Comparison of ENCODE assay signal across 13 cellular contexts in genomic region chr12:121288941-121289340, GRCh38. TPM values are rescaled to one million over a fixed set of nuclear protein-coding genes. Genes with fewer than 3 reads are reported as not detected.
A peak's percentile ranks its signal among the peaks of the same experiment; 100 is the strongest.
DNase-seq lines count a peak whose midpoint lies in the region; ATAC-seq and TF ChIP-seq lines count a peak whose summit lies in the region.
"Had no signal": no experiment of that assay in that cellular context is flagged by ENCODE, and none has a peak within 500 bp of the region (broad histone marks: within the 10 kb centered on the region; RNA-seq: fewer than 3 reads in every experiment).

No MANE protein-coding gene starts in this region.

- H4K20me1 ChIP-seq in BLaER1 treated with 17β-estradiol and CSF1 and Interleukin-3, amounts not matched to agents 10 nM and 100 nM, result peaks cover 43 to 100% (median 85%) of the 10 kb centered on the region in 11 experiments; a peak in 21 of 22 replicates

- no peaks in the 10 kb centered on the region for H3K9me3 ChIP-seq in BLaER1 treated with 17β-estradiol and CSF1 and Interleukin-3, amounts not matched to agents 10 nM and 100 nM (replicated peaks in 1 of 11)
- H3K9me3 ChIP-seq in adipocyte (ENCODE audit: control insufficient read depth, low read length), result no peaks in the 10 kb centered on the region
- H3K9me3 ChIP-seq in left ventricle myocardium inferior (replicated peaks), result no peaks in the 10 kb centered on the region

- intact Hi-C loops in left ventricle myocardium inferior (cut with micrococcal nuclease), result no loop called here

- POLR2A ChIA-PET in activated CD4-positive, alpha-beta memory T cell treated with anti-CD3 and anti-CD28 coated beads, Interleukin-2, amount 10 ng/mL, durations not matched to agents 7 days and 5 days (lab: Charles Lee), result no interaction called here

- H3K27ac Mint-ChIP-seq in stimulated activated memory B cell treated with anti-CD40 and anti-IgM and Interleukin-4, amounts not matched to agents 10 μg/mL and 1 μg/mL and 100 μg/mL, for 72 hours, result peak overlapping the region; percentile 51
- no peak overlapping the region for H3K27ac Mint-ChIP-seq in activated CD4-positive, alpha-beta memory T cell treated with anti-CD3 and anti-CD28 coated beads, Interleukin-2, amount 10 ng/mL, durations not matched to agents 7 days and 5 days

- H3K27me3 Mint-ChIP-seq in stimulated activated memory B cell treated with anti-CD40 and anti-IgM and Interleukin-4, amounts not matched to agents 10 μg/mL and 1 μg/mL and 100 μg/mL, for 72 hours, result no peaks in the 10 kb centered on the region
- no peaks in the 10 kb centered on the region for H3K27me3 Mint-ChIP-seq in activated CD4-positive, alpha-beta memory T cell treated with anti-CD3 and anti-CD28 coated beads, Interleukin-2, amount 10 ng/mL, durations not matched to agents 7 days and 5 days

- 0 out of 22 replicates have a peak overlapping the region, but pooled peaks of 1 of the 11 experiments have one; percentile 18 for H3K9ac ChIP-seq in BLaER1 treated with 17β-estradiol and CSF1 and Interleukin-3, amounts not matched to agents 10 nM and 100 nM
- peak overlapping the region; percentile 74 for H3K9ac ChIP-seq in adipocyte (ENCODE audit: low read length)

- H3K27me3 ChIP-seq in BLaER1 treated with 17β-estradiol and CSF1 and Interleukin-3, amounts not matched to agents 10 nM and 100 nM, result no peaks in the 10 kb centered on the region
- H3K27me3 ChIP-seq in adipocyte (replicated peaks; ENCODE audit: control insufficient read depth, insufficient read depth, low read length) (no peaks in the 10 kb centered on the region), left ventricle myocardium inferior (ENCODE audit: low read depth) (no peaks in the 10 kb centered on the region), foreskin keratinocyte (no peaks in the 10 kb centered on the region)

- H3K4me3 Mint-ChIP-seq in stimulated activated memory B cell treated with anti-CD40 and anti-IgM and Interleukin-4, amounts not matched to agents 10 μg/mL and 1 μg/mL and 100 μg/mL, for 72 hours, result no peak overlapping the region
- H3K4me3 Mint-ChIP-seq in activated CD4-positive, alpha-beta memory T cell treated with anti-CD3 and anti-CD28 coated beads, Interleukin-2, amount 10 ng/mL, durations not matched to agents 7 days and 5 days, result no peak overlapping the region

- peak overlapping the region in 10 of 11 experiments; percentile 27 to 85 (median 46); a peak in 13 of 22 replicates for H3K4me2 ChIP-seq in BLaER1 treated with 17β-estradiol and CSF1 and Interleukin-3, amounts not matched to agents 10 nM and 100 nM

- H3K9me3 Mint-ChIP-seq in stimulated activated memory B cell treated with anti-CD40 and anti-IgM and Interleukin-4, amounts not matched to agents 10 μg/mL and 1 μg/mL and 100 μg/mL, for 72 hours, result no peaks in the 10 kb centered on the region
- H3K9me3 Mint-ChIP-seq in activated CD4-positive, alpha-beta memory T cell treated with anti-CD3 and anti-CD28 coated beads, Interleukin-2, amount 10 ng/mL, durations not matched to agents 7 days and 5 days, result no peaks in the 10 kb centered on the region
- H3K9me3 Mint-ChIP-seq: activated T-helper 2 cell treated with anti-CD3 and anti-CD28 coated beads, Interferon-gamma antibody, Interleukin-2, Interleukin-4, amounts not matched to agents 10 μg/mL and 5 μg/mL and 100 μg/mL, durations not matched to agents 14 hours and 24 hours and 36 hours had no signal

- H3K4me3 ChIP-seq in BLaER1 treated with 17β-estradiol and CSF1 and Interleukin-3, amounts not matched to agents 10 nM and 100 nM, result no peak overlapping the region
- H3K4me3 ChIP-seq in adipocyte (ENCODE audit: low read length) (peak overlapping the region; percentile 72), left ventricle myocardium inferior (peak overlapping the region; percentile 12)

- peaks cover 43 to 72% (median 62%) of the 10 kb centered on the region in 10 experiments for H3K4me1 ChIP-seq in BLaER1 treated with 17β-estradiol and CSF1 and Interleukin-3, amounts not matched to agents 10 nM and 100 nM
- H3K4me1 ChIP-seq in adipocyte (ENCODE audit: control insufficient read depth, insufficient read depth, low read length) (peaks cover 45% of the 10 kb centered on the region), left ventricle myocardium inferior (peaks cover 50% of the 10 kb centered on the region), foreskin keratinocyte (no peaks in the 10 kb centered on the region)

- no peak for TF ChIP-seq CTCF in left ventricle myocardium inferior (IDR thresholded peaks at IDR 0.05; ENCODE audit: borderline replicate concordance)
- no peak for TF ChIP-seq CTCF in foreskin keratinocyte (conservative IDR thresholded peaks at IDR 0.05)

- H3K36me3 Mint-ChIP-seq in stimulated activated memory B cell treated with anti-CD40 and anti-IgM and Interleukin-4, amounts not matched to agents 10 μg/mL and 1 μg/mL and 100 μg/mL, for 72 hours, result peaks cover 15% of the 10 kb centered on the region
- peaks cover 13% of the 10 kb centered on the region for H3K36me3 Mint-ChIP-seq in activated CD4-positive, alpha-beta memory T cell treated with anti-CD3 and anti-CD28 coated beads, Interleukin-2, amount 10 ng/mL, durations not matched to agents 7 days and 5 days (ENCODE audit: low read depth)

- DNase-seq in adipocyte (ENCODE audit: low read depth) (no peak), left ventricle myocardium inferior (no peak), foreskin keratinocyte (no peak), DMS 273 treated with DMSO at 0.1 percent for 48 hours (lab: John Stamatoyannopoulos, UW) (no peak)
- DNase-seq in activated CD4-positive, alpha-beta memory T cell treated with anti-CD3 and anti-CD28 coated beads, Interleukin-2, amount 10 ng/mL, durations not matched to agents 7 days and 5 days, result no peak
- DNase-seq: activated CD4-positive, CD25-positive, alpha-beta regulatory T cell; cortex of kidney; NCI-H2107; NCI-H69 had no signal

- CTCF ChIA-PET in activated CD4-positive, alpha-beta memory T cell treated with anti-CD3 and anti-CD28 coated beads, Interleukin-2, amount 10 ng/mL, durations not matched to agents 7 days and 5 days (lab: Charles Lee), result no interaction called here

- H3K36me3 ChIP-seq in BLaER1 treated with 17β-estradiol and CSF1 and Interleukin-3, amounts not matched to agents 10 nM and 100 nM, result peaks cover 7 to 93% (median 65%) of the 10 kb centered on the region in 11 experiments; a peak in 20 of 22 replicates
- H3K36me3 ChIP-seq in adipocyte (ENCODE audit: control insufficient read depth, insufficient read depth, low read length, severe bottlenecking) (peaks cover 6% of the 10 kb centered on the region), left ventricle myocardium inferior (peaks cover 11% of the 10 kb centered on the region)

- peak overlapping the region in 1 of 11 experiments; percentile 30; a peak in 1 of 22 replicates for H3K27ac ChIP-seq in BLaER1 treated with 17β-estradiol and CSF1 and Interleukin-3, amounts not matched to agents 10 nM and 100 nM
- H3K27ac ChIP-seq in left ventricle myocardium inferior (replicated peaks) (peak overlapping the region; percentile 57), foreskin keratinocyte (no peak overlapping the region)

- ATAC-seq in stimulated activated memory B cell treated with anti-CD40 and anti-IgM and Interleukin-4, amounts not matched to agents 10 μg/mL and 1 μg/mL and 100 μg/mL, for 72 hours, result no peak
- ATAC-seq in foreskin keratinocyte, result no peak
- ATAC-seq in GM21737 (IDR thresholded peaks at IDR 0.05; ENCODE audit: unreplicated experiment), result no peak

- peaks cover 40% of the 10 kb centered on the region for H3K4me1 Mint-ChIP-seq in stimulated activated memory B cell treated with anti-CD40 and anti-IgM and Interleukin-4, amounts not matched to agents 10 μg/mL and 1 μg/mL and 100 μg/mL, for 72 hours
- H3K4me1 Mint-ChIP-seq in activated CD4-positive, alpha-beta memory T cell treated with anti-CD3 and anti-CD28 coated beads, Interleukin-2, amount 10 ng/mL, durations not matched to agents 7 days and 5 days, result peaks cover 27% of the 10 kb centered on the region

RNA-seq across cellular contexts. Expression of gene CAMKK2, which starts 7.6 kb away (rescaled TPM):
- total RNA-seq in left ventricle myocardium inferior, result 13.3 TPM
- total RNA-seq in foreskin keratinocyte, result 20.3 TPM in 2 replicates
- 12.0 and 12.6 TPM in 2 replicates for polyA plus RNA-seq in foreskin keratinocyte
- 10 to 100 TPM; 27.6 to 29.1 TPM for total RNA-seq in activated CD4-positive, alpha-beta memory T cell treated with anti-CD3 and anti-CD28 coated beads, Interleukin-2, amount 10 ng/mL, durations not matched to agents 7 days and 5 days

Comparison
In these comparisons a context has a peak if more than half of its experiments do, and no peak if none do; other contexts are left out.
1. H3K4me3 ChIP-seq: peak in adipocyte (single experiment) and left ventricle myocardium inferior (single experiment); none in BLaER1 treated with 17β-estradiol and CSF1 and Interleukin-3, amounts not matched to agents 10 nM and 100 nM (0 of 10).